19 cellular contexts compared by ENCODE assay signal in the genomic region with DNA sequence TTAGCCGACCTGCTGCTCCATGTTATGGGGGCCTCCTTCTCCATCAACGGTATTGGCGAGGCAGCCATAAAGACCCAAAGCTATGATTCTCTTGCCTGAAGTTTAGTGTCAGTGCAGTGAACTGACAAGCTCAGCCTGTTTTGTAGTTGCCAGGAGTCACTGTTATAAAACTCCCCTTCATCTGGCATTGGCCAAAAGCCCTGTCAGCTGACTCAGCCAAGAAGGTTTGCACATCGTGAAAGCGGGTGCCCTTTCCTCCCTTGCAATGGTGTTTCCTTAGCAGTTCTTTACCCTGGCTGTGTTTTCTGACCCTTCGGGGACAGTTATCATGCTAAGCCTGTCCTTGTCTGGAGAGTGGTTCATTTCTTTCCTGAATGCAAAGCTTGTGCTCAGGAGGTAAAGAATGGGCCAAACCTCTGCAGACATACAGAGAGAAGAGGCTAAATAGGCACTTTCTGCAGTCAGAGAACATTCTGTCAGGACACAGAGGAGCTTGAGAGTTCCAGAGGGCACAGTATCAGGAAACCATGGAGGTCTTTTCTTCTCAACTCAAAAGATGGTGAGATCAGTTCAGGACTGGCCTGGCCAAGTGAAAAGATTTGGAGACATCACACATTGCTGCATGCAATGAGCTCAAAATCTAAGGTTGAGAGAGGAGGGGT.
"Had no signal": no experiment of that assay in that cellular context is flagged by ENCODE, and none has a peak within 500 bp of the region (broad histone marks: within the 10 kb centered on the region; RNA-seq: fewer than 3 reads in every experiment).

No MANE protein-coding gene starts in this region.

- ATAC-seq: activated T-cell treated with anti-CD3 and anti-CD28 coated beads, Interleukin-2, amount 50 U/mL, for 4 hours; heart left ventricle; left lobe of liver; psoas muscle; stimulated activated effector memory CD8-positive, alpha-beta T cell treated with anti-CD3 and anti-CD28 coated beads, Interleukin-12 subunit alpha, Interleukin-12 subunit beta, amount 100 ng/mL, for 72 hours; T-cell had no signal

- H3K36me3 ChIP-seq: brain microvascular endothelial cell, colonic mucosa, gastrocnemius medialis, heart left ventricle, sigmoid colon had no signal

- H3K27me3 Mint-ChIP-seq: activated CD4-positive, alpha-beta T cell treated with anti-CD3 and anti-CD28 coated beads, Interleukin-2, amount 10 ng/mL, durations not matched to agents 7 days and 5 days; T-cell had no signal

- H3K4me1 ChIP-seq: colonic mucosa, gastrocnemius medialis, heart left ventricle, psoas muscle, sigmoid colon had no signal

- DNase-seq: activated CD4-positive, alpha-beta T cell treated with anti-CD3 and anti-CD28 coated beads, Interleukin-2, amount 10 ng/mL, durations not matched to agents 7 days and 5 days; activated CD4-positive, CD25-positive, alpha-beta regulatory T cell; activated CD8-positive, alpha-beta memory T cell treated with anti-CD3 and anti-CD28 coated beads, Interleukin-2, amount 50 U/mL, for 4 hours; activated naive CD4-positive, alpha-beta T cell treated with anti-CD3 and anti-CD28 coated beads for 36 hours; activated T-cell treated with anti-CD3 and anti-CD28 coated beads, Interleukin-2, amount 50 U/mL, for 4 hours; brain microvascular endothelial cell; central memory CD4-positive, alpha-beta T cell; colonic mucosa; gastrocnemius medialis; heart left ventricle; kidney; psoas muscle; sigmoid colon; stimulated activated CD4-positive, alpha-beta T cell treated with anti-CD3 and anti-CD28 coated beads, Interleukin-4, amount 100 ng/mL, for 24 hours; T-cell had no signal

- H3K27me3 ChIP-seq: brain microvascular endothelial cell, colonic mucosa, gastrocnemius medialis, heart left ventricle, sigmoid colon had no signal

- H3K27ac ChIP-seq: brain microvascular endothelial cell, colonic mucosa, gastrocnemius medialis, heart left ventricle, psoas muscle, sigmoid colon had no signal

- H3K4me3 ChIP-seq: colonic mucosa, gastrocnemius medialis, heart left ventricle, lung, psoas muscle, sigmoid colon had no signal

- H3K4me1 Mint-ChIP-seq: activated CD4-positive, alpha-beta T cell treated with anti-CD3 and anti-CD28 coated beads, Interleukin-2, amount 10 ng/mL, durations not matched to agents 7 days and 5 days; stimulated activated effector memory CD8-positive, alpha-beta T cell treated with anti-CD3 and anti-CD28 coated beads, Interleukin-12 subunit alpha, Interleukin-12 subunit beta, amount 100 ng/mL, for 72 hours; T-cell had no signal

- H3K9me3 Mint-ChIP-seq: activated CD4-positive, alpha-beta T cell treated with anti-CD3 and anti-CD28 coated beads, Interleukin-2, amount 10 ng/mL, durations not matched to agents 7 days and 5 days; activated naive CD4-positive, alpha-beta T cell treated with anti-CD3 and anti-CD28 coated beads for 36 hours; activated T-cell treated with anti-CD3 and anti-CD28 coated beads, Interleukin-2, amount 50 U/mL, for 4 hours; stimulated activated effector memory CD8-positive, alpha-beta T cell treated with anti-CD3 and anti-CD28 coated beads, Interleukin-12 subunit alpha, Interleukin-12 subunit beta, amount 100 ng/mL, for 72 hours; T-cell had no signal

- H3K36me3 Mint-ChIP-seq: stimulated activated effector memory CD8-positive, alpha-beta T cell treated with anti-CD3 and anti-CD28 coated beads, Interleukin-12 subunit alpha, Interleukin-12 subunit beta, amount 100 ng/mL, for 72 hours; T-cell had no signal

- H3K4me3 Mint-ChIP-seq: activated CD4-positive, alpha-beta T cell treated with anti-CD3 and anti-CD28 coated beads, Interleukin-2, amount 10 ng/mL, durations not matched to agents 7 days and 5 days; activated naive CD4-positive, alpha-beta T cell treated with anti-CD3 and anti-CD28 coated beads for 36 hours; activated T-cell treated with anti-CD3 and anti-CD28 coated beads, Interleukin-2, amount 50 U/mL, for 4 hours; neural crest cell; stimulated activated effector memory CD8-positive, alpha-beta T cell treated with anti-CD3 and anti-CD28 coated beads, Interleukin-12 subunit alpha, Interleukin-12 subunit beta, amount 100 ng/mL, for 72 hours; T-cell had no signal

- H3K27ac Mint-ChIP-seq: activated CD4-positive, alpha-beta T cell treated with anti-CD3 and anti-CD28 coated beads, Interleukin-2, amount 10 ng/mL, durations not matched to agents 7 days and 5 days; activated naive CD4-positive, alpha-beta T cell treated with anti-CD3 and anti-CD28 coated beads for 36 hours; stimulated activated effector memory CD8-positive, alpha-beta T cell treated with anti-CD3 and anti-CD28 coated beads, Interleukin-12 subunit alpha, Interleukin-12 subunit beta, amount 100 ng/mL, for 72 hours; T-cell had no signal

- H3K9me3 ChIP-seq: colonic mucosa, gastrocnemius medialis, heart left ventricle, psoas muscle, sigmoid colon had no signal
